In the genomic region with DNA sequence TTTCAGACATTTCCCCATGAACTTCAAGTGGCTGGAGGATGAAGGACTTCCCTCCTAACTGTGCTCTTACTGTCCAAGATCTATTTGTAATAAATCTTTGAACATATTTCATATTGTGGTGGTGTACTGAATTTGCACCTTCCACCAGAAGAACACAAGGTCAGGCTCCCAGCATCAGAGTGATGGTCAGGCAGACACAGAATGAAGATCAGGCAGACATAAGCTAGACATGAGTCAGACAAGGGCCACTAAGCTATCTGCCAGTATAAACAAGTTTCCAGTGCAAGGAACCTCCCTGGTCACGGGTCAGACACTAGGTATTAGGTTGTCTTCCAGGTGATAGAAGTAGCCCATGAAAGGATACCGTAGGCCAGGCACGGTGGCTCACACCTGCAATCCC, we compare ENCODE assay signal across 26 cellular contexts. TPM values are rescaled to one million over a fixed set of nuclear protein-coding genes. Genes with fewer than 3 reads are reported as not detected.
A peak's percentile ranks its signal among the peaks of the same experiment; 100 is the strongest.
DNase-seq lines count a peak whose midpoint lies in the region; ATAC-seq, FAIRE-seq and TF ChIP-seq lines count a peak whose summit lies in the region.
"Had no signal": no experiment of that assay in that cellular context is flagged by ENCODE, and none has a peak within 500 bp of the region (broad histone marks: within the 10 kb centered on the region; RNA-seq: fewer than 3 reads in every experiment).

No MANE protein-coding gene starts in this region.

- H3K79me2 ChIP-seq in GM23248 (ENCODE audit: insufficient read depth): no peaks in the 10 kb centered on the region

- no peaks in the 10 kb centered on the region for H3K4me1 Mint-ChIP-seq in activated CD8-positive, alpha-beta T cell treated with anti-CD3 and anti-CD28 coated beads, Interleukin-2, amount 10 ng/mL, durations not matched to agents 7 days and 5 days (ENCODE audit: low read depth)
- H3K4me1 Mint-ChIP-seq in activated CD8-positive, alpha-beta T cell treated with anti-CD3 and anti-CD28 coated beads for 36 hours (ENCODE audit: low read depth): no peaks in the 10 kb centered on the region

- H3K9me3 ChIP-seq in SJCRH30 (replicated peaks) (peaks cover 10% of the 10 kb centered on the region; the same call in 1 of the 2 replicates), GM23248 (ENCODE audit: low read depth) (no peaks in the 10 kb centered on the region)
- H3K9me3 ChIP-seq: HAP-1, SJSA1 had no signal

- H3K4me1 ChIP-seq in SJCRH30 (no peaks in the 10 kb centered on the region), GM23248 (ENCODE audit: insufficient read depth) (no peaks in the 10 kb centered on the region)
- H3K4me1 ChIP-seq: HAP-1, SJSA1 had no signal

- no peaks in the 10 kb centered on the region for H4K20me1 ChIP-seq in GM23248 (ENCODE audit: insufficient read depth)

- no peak overlapping the region for H3K4me3 ChIP-seq in astrocyte of the spinal cord (ENCODE audit: low read depth, low read length)
- no peak overlapping the region for H3K4me3 ChIP-seq in SJCRH30
- H3K4me3 ChIP-seq in GM23248: no peak overlapping the region
- H3K4me3 ChIP-seq: HAP-1, SJSA1 had no signal

- H3K36me3 ChIP-seq in SJCRH30: no peaks in the 10 kb centered on the region
- H3K36me3 ChIP-seq in GM23248 (ENCODE audit: low read depth): no peaks in the 10 kb centered on the region
- H3K36me3 ChIP-seq: HAP-1, SJSA1 had no signal

- H3K27me3 Mint-ChIP-seq in activated CD8-positive, alpha-beta T cell treated with anti-CD3 and anti-CD28 coated beads, Interleukin-2, amount 10 ng/mL, durations not matched to agents 7 days and 5 days (ENCODE audit: low read depth): peaks cover 51% of the 10 kb centered on the region
- peaks cover 19% of the 10 kb centered on the region for H3K27me3 Mint-ChIP-seq in activated CD8-positive, alpha-beta T cell treated with anti-CD3 and anti-CD28 coated beads for 36 hours

- POLR2A ChIA-PET in activated CD8-positive, alpha-beta T cell treated with anti-CD3 and anti-CD28 coated beads, Interleukin-2, amount 10 ng/mL, durations not matched to agents 7 days and 5 days (lab: Charles Lee): no interaction called here
- POLR2A ChIA-PET in activated CD8-positive, alpha-beta T cell treated with anti-CD3 and anti-CD28 coated beads for 36 hours (lab: Charles Lee): no interaction called here

- H3K36me3 Mint-ChIP-seq in activated CD8-positive, alpha-beta T cell treated with anti-CD3 and anti-CD28 coated beads, Interleukin-2, amount 10 ng/mL, durations not matched to agents 7 days and 5 days (ENCODE audit: low read depth): no peaks in the 10 kb centered on the region
- H3K36me3 Mint-ChIP-seq in activated CD8-positive, alpha-beta T cell treated with anti-CD3 and anti-CD28 coated beads for 36 hours (ENCODE audit: low read depth): no peaks in the 10 kb centered on the region

- H3F3A ChIP-seq in GM23248 (ENCODE audit: insufficient read depth): no peaks in the 10 kb centered on the region

- intact Hi-C loops in activated CD8-positive, alpha-beta T cell treated with anti-CD3 and anti-CD28 coated beads for 36 hours (cut with micrococcal nuclease): no loop called here

- no peak overlapping the region for H3K4me3 Mint-ChIP-seq in activated CD8-positive, alpha-beta T cell treated with anti-CD3 and anti-CD28 coated beads, Interleukin-2, amount 10 ng/mL, durations not matched to agents 7 days and 5 days
- no peak overlapping the region for H3K4me3 Mint-ChIP-seq in activated CD8-positive, alpha-beta T cell treated with anti-CD3 and anti-CD28 coated beads for 36 hours
- H3K4me3 Mint-ChIP-seq: HFFc6 had no signal

- ATAC-seq in activated CD8-positive, alpha-beta T cell treated with anti-CD3 and anti-CD28 coated beads, Interleukin-2, amount 10 ng/mL, durations not matched to agents 7 days and 5 days: no peak
- no peak for ATAC-seq in activated CD8-positive, alpha-beta T cell treated with anti-CD3 and anti-CD28 coated beads for 36 hours
- ATAC-seq in esophagus mucosa: peak; percentile 36
- ATAC-seq: PC-3 had no signal

- H3K27me3 ChIP-seq in SJCRH30: no peaks in the 10 kb centered on the region
- peaks cover 67% of the 10 kb centered on the region for H3K27me3 ChIP-seq in GM23248 (replicated peaks; ENCODE audit: insufficient read depth)

- CTCF ChIA-PET in activated CD8-positive, alpha-beta T cell treated with anti-CD3 and anti-CD28 coated beads, Interleukin-2, amount 10 ng/mL, durations not matched to agents 7 days and 5 days (lab: Charles Lee): no interaction called here
- CTCF ChIA-PET in activated CD8-positive, alpha-beta T cell treated with anti-CD3 and anti-CD28 coated beads for 36 hours (lab: Charles Lee): no interaction called here

- no peak overlapping the region for H3K4me2 ChIP-seq in GM23248 (ENCODE audit: unreplicated experiment)

- in situ Hi-C loops in astrocyte of the spinal cord (cut with HindIII; ENCODE audit: low sequenced_read_pairs) (no loop called here), GM23248 (cut with MboI) (no loop called here)

- H3K9me3 Mint-ChIP-seq in activated CD8-positive, alpha-beta T cell treated with anti-CD3 and anti-CD28 coated beads, Interleukin-2, amount 10 ng/mL, durations not matched to agents 7 days and 5 days (ENCODE audit: insufficient read depth): peaks cover 8% of the 10 kb centered on the region
- peaks cover 4% of the 10 kb centered on the region for H3K9me3 Mint-ChIP-seq in activated CD8-positive, alpha-beta T cell treated with anti-CD3 and anti-CD28 coated beads for 36 hours

- no peak overlapping the region for H2AFZ ChIP-seq in GM23248

- WGBS in GM23248 (ENCODE audit: low coverage in 1 of 2, low lambda C conversion rate in 2 of 2, missing lambda C conversion rate in 2 of 2), 2 experiments: 48 to 51% methylated on average over 3 of the region's 3 CpGs

- no peaks in the 10 kb centered on the region for H3K9me2 ChIP-seq in GM23248 (ENCODE audit: insufficient read depth)

- no peak overlapping the region for H3K9ac ChIP-seq in GM23248

- FAIRE-seq in urothelium cell line (lab: Jason Lieb, UNC): peak; percentile 9
- FAIRE-seq: GM18507 had no signal

- peak; percentile 13 for DNase-seq in activated CD8-positive, alpha-beta T cell treated with anti-CD3 and anti-CD28 coated beads, Interleukin-2, amount 10 ng/mL, durations not matched to agents 7 days and 5 days
- no peak for DNase-seq in activated CD8-positive, alpha-beta T cell treated with anti-CD3 and anti-CD28 coated beads for 36 hours
- DNase-seq in astrocyte of the spinal cord (ENCODE audit: low read depth, low spot score) (peak; percentile 26), urothelium cell line (ENCODE audit: low spot score) (no peak), SJCRH30 (no peak), GM23248 (no peak), DMS79 (lab: John Stamatoyannopoulos, UW) (no peak)
- DNase-seq: DMS153; GOT3; HFFc6; IMR-90; KG1; MM.1S; NCI-H2029; NCI-H446; NCI-H524 treated with DMSO at 0.1 percent for 48 hours; NCI-H774; NK-92 treated with Interleukin-12 subunit alpha and Interleukin-12 subunit beta, amount 100 ng/mL, for 24 hours; PC-3 had no signal

- H3K27ac Mint-ChIP-seq in activated CD8-positive, alpha-beta T cell treated with anti-CD3 and anti-CD28 coated beads, Interleukin-2, amount 10 ng/mL, durations not matched to agents 7 days and 5 days: no peak overlapping the region
- H3K27ac Mint-ChIP-seq in activated CD8-positive, alpha-beta T cell treated with anti-CD3 and anti-CD28 coated beads for 36 hours: no peak overlapping the region
- H3K27ac Mint-ChIP-seq: HFFc6 had no signal

- no peak for TF ChIP-seq CTCF in activated CD8-positive, alpha-beta T cell treated with anti-CD3 and anti-CD28 coated beads for 36 hours (IDR thresholded peaks at IDR 0.05)
- TF ChIP-seq CTCF in astrocyte of the spinal cord (IDR thresholded peaks at IDR 0.05; ENCODE audit: low read depth, low read length): no peak

- H3K27ac ChIP-seq in SJCRH30 (no peak overlapping the region), GM23248 (no peak overlapping the region)
- H3K27ac ChIP-seq: 22Rv1, SJSA1 had no signal

RNA-seq across cellular contexts. Expression of a gene that starts 20.0 kb away (rescaled TPM):
- total RNA-seq in activated CD8-positive, alpha-beta T cell treated with anti-CD3 and anti-CD28 coated beads, Interleukin-2, amount 10 ng/mL, durations not matched to agents 7 days and 5 days: not detected
- total RNA-seq in activated CD8-positive, alpha-beta T cell treated with anti-CD3 and anti-CD28 coated beads for 36 hours: not detected
- total RNA-seq in esophagus mucosa: not detected
- not detected in 2 replicates for total RNA-seq in SJCRH30 (2014; rRNA removed; shearing (Covaris generic))
- total RNA-seq in GM23248 (2014; rRNA removed; shearing (Covaris generic)): not detected in 2 replicates
- polyA plus RNA-seq in GM23248 (2016; fragmentation: Nextera tagmentation; extraction: Ambion mirVana): not detected in 2 replicates
- total RNA-seq: G401, HFFc6, IMR-90, PC-3, SJSA1 had no signal
- polyA plus RNA-seq: BJ, IMR-90 had no signal

RNA-seq across cellular contexts. Expression of a gene that starts 29.0 kb away (rescaled TPM):
- not detected for total RNA-seq in activated CD8-positive, alpha-beta T cell treated with anti-CD3 and anti-CD28 coated beads, Interleukin-2, amount 10 ng/mL, durations not matched to agents 7 days and 5 days
- not detected for total RNA-seq in activated CD8-positive, alpha-beta T cell treated with anti-CD3 and anti-CD28 coated beads for 36 hours
- total RNA-seq in esophagus mucosa: not detected
- total RNA-seq in SJCRH30 (2014; rRNA removed; shearing (Covaris generic)): not detected in 2 replicates
- not detected in 2 replicates for total RNA-seq in GM23248 (2014; rRNA removed; shearing (Covaris generic))
- not detected in 2 replicates for polyA plus RNA-seq in GM23248 (2016; fragmentation: Nextera tagmentation; extraction: Ambion mirVana)
- total RNA-seq: G401, HFFc6, IMR-90, PC-3, SJSA1 had no signal
- polyA plus RNA-seq: BJ, IMR-90 had no signal

RNA-seq across cellular contexts. Expression of a gene that starts 37.4 kb away (rescaled TPM):
- total RNA-seq in activated CD8-positive, alpha-beta T cell treated with anti-CD3 and anti-CD28 coated beads, Interleukin-2, amount 10 ng/mL, durations not matched to agents 7 days and 5 days: 10 to 100 TPM; 21.6 to 23.8 TPM
- total RNA-seq in activated CD8-positive, alpha-beta T cell treated with anti-CD3 and anti-CD28 coated beads for 36 hours: 10 to 100 TPM; 14.4 to 14.6 TPM
- 0.24 TPM for total RNA-seq in esophagus mucosa
- total RNA-seq in SJCRH30 (2014; rRNA removed; shearing (Covaris generic)): 0.04 and 0.30 TPM in 2 replicates
- total RNA-seq in GM23248 (2014; rRNA removed; shearing (Covaris generic)): 0.25 TPM in 1 of 2 replicates, not detected in the other
- polyA plus RNA-seq in GM23248 (2016; fragmentation: Nextera tagmentation; extraction: Ambion mirVana): 0.14 and 0.27 TPM in 2 replicates
- total RNA-seq: G401, IMR-90 had no signal

Comparison
In these comparisons a context has a peak if more than half of its experiments do, and no peak if none do; other contexts are left out.
1. DNase-seq: peak in activated CD8-positive, alpha-beta T cell treated with anti-CD3 and anti-CD28 coated beads, Interleukin-2, amount 10 ng/mL, durations not matched to agents 7 days and 5 days (single experiment) and astrocyte of the spinal cord (single experiment); none in activated CD8-positive, alpha-beta T cell treated with anti-CD3 and anti-CD28 coated beads for 36 hours (single experiment), urothelium cell line (single experiment), SJCRH30 (0 of 2), GM23248 (single experiment) and DMS79 (single experiment).
2. RNA of a gene that starts 37.4 kb away (total RNA-seq): 21.6 to 23.8 TPM in activated CD8-positive, alpha-beta T cell treated with anti-CD3 and anti-CD28 coated beads, Interleukin-2, amount 10 ng/mL, durations not matched to agents 7 days and 5 days and 14.4 to 14.6 TPM in activated CD8-positive, alpha-beta T cell treated with anti-CD3 and anti-CD28 coated beads for 36 hours; 0.24 TPM in esophagus mucosa (single experiment), 0.04 to 0.30 TPM in SJCRH30 and 0.25 TPM in GM23248; every median in the first group is over 10 times any median in the second.